In genomic region chr6:80535914-80536565, GRCh38 we compare ENCODE assay signal across 12 cellular contexts.
DNase-seq lines count a peak whose midpoint lies in the region; ATAC-seq and TF ChIP-seq lines count a peak whose summit lies in the region.
"Had no signal": no experiment of that assay in that cellular context is flagged by ENCODE, and none has a peak within 500 bp of the region (broad histone marks: within the 10 kb centered on the region; RNA-seq: fewer than 3 reads in every experiment).

No MANE protein-coding gene starts in this region.

- DNase-seq in EH (ENCODE audit: low read depth) = peak; percentile 41
- DNase-seq in HFFc6 = no peak
- DNase-seq in adipocyte (ENCODE audit: low read depth) = no peak
- peak; percentile 79 for DNase-seq in iris pigment epithelial cell (ENCODE audit: low read depth)
- DNase-seq in Ammon's horn (ENCODE audit: low spot score) = no peak
- DNase-seq: activated CD4-positive, alpha-beta memory T cell treated with anti-CD3 and anti-CD28 coated beads, Interleukin-2, amount 10 ng/mL, durations not matched to agents 7 days and 5 days; naive thymus-derived CD8-positive, alpha-beta T cell had no signal

- H3K27ac Mint-ChIP-seq in HFFc6 = peak overlapping the region; percentile 71
- H3K27ac Mint-ChIP-seq: activated CD4-positive, alpha-beta memory T cell treated with anti-CD3 and anti-CD28 coated beads, Interleukin-2, amount 10 ng/mL, durations not matched to agents 7 days and 5 days; T-helper 2 cell treated with Interferon-gamma antibody and Interleukin-4, amounts not matched to agents 5 μg/mL and 100 μg/mL, for 36 hours had no signal

- H3K9me3 Mint-ChIP-seq in HFFc6 = peaks cover 15% of the 10 kb centered on the region
- H3K9me3 Mint-ChIP-seq: activated CD4-positive, alpha-beta memory T cell treated with anti-CD3 and anti-CD28 coated beads, Interleukin-2, amount 10 ng/mL, durations not matched to agents 7 days and 5 days; T-helper 2 cell treated with Interferon-gamma antibody and Interleukin-4, amounts not matched to agents 5 μg/mL and 100 μg/mL, for 36 hours had no signal

- no peaks in the 10 kb centered on the region for H3K27me3 Mint-ChIP-seq in HFFc6 (ENCODE audit: insufficient read depth)
- H3K27me3 Mint-ChIP-seq: activated CD4-positive, alpha-beta memory T cell treated with anti-CD3 and anti-CD28 coated beads, Interleukin-2, amount 10 ng/mL, durations not matched to agents 7 days and 5 days had no signal

- no peak for TF ChIP-seq CTCF in HFFc6 (IDR thresholded peaks at IDR 0.05)

- no peaks in the 10 kb centered on the region for H3K27me3 ChIP-seq in adipocyte (replicated peaks; ENCODE audit: control insufficient read depth, insufficient read depth, low read length)
- H3K27me3 ChIP-seq: cardiac muscle cell had no signal

- H3K4me3 ChIP-seq in adipocyte (ENCODE audit: low read length) = peak overlapping the region; percentile 51
- H3K4me3 ChIP-seq: cardiac muscle cell had no signal

- H3K4me1 ChIP-seq in adipocyte (ENCODE audit: control insufficient read depth, insufficient read depth, low read length) = peaks cover 9% of the 10 kb centered on the region

- H3K9me3 ChIP-seq in adipocyte (ENCODE audit: control insufficient read depth, low read length) = peaks cover 13% of the 10 kb centered on the region

- peaks cover 53% of the 10 kb centered on the region for H3K4me1 Mint-ChIP-seq in HFFc6 (ENCODE audit: low read depth)
- H3K4me1 Mint-ChIP-seq: naive thymus-derived CD8-positive, alpha-beta T cell had no signal

- H3K36me3 Mint-ChIP-seq in HFFc6 (ENCODE audit: low read depth) = peaks cover 33% of the 10 kb centered on the region
- H3K36me3 Mint-ChIP-seq: naive thymus-derived CD8-positive, alpha-beta T cell had no signal

- H3K9ac ChIP-seq in adipocyte (ENCODE audit: low read length) = no peak overlapping the region

- no peak overlapping the region for H3K4me3 Mint-ChIP-seq in HFFc6
- H3K4me3 Mint-ChIP-seq: activated CD4-positive, alpha-beta memory T cell treated with anti-CD3 and anti-CD28 coated beads, Interleukin-2, amount 10 ng/mL, durations not matched to agents 7 days and 5 days; naive thymus-derived CD8-positive, alpha-beta T cell; T-helper 2 cell treated with Interferon-gamma antibody and Interleukin-4, amounts not matched to agents 5 μg/mL and 100 μg/mL, for 36 hours had no signal

- no peaks in the 10 kb centered on the region for H3K36me3 ChIP-seq in adipocyte (ENCODE audit: control insufficient read depth, insufficient read depth, low read length, severe bottlenecking)
- H3K36me3 ChIP-seq: cardiac muscle cell had no signal

- ATAC-seq in HG02763 (IDR thresholded peaks at IDR 0.05; ENCODE audit: unreplicated experiment) (no peak), GM21786 (IDR thresholded peaks at IDR 0.05; ENCODE audit: unreplicated experiment) (no peak)
- ATAC-seq: left lobe of liver; naive thymus-derived CD8-positive, alpha-beta T cell had no signal

Comparison
In these comparisons a context has a peak if more than half of its experiments do, and no peak if none do; other contexts are left out.
1. DNase-seq: peak in EH (single experiment) and iris pigment epithelial cell (single experiment); none in HFFc6 (single experiment), adipocyte (single experiment) and Ammon's horn (single experiment).